9 cellular contexts compared by ENCODE assay signal in genomic region chr17:46770818-46771600, GRCh38. TPM values are rescaled to one million over a fixed set of nuclear protein-coding genes. Genes with fewer than 3 reads are reported as not detected.
A peak's percentile ranks its signal among the peaks of the same experiment; 100 is the strongest.
DNase-seq lines count a peak whose midpoint lies in the region; ATAC-seq and TF ChIP-seq lines count a peak whose summit lies in the region.
"Had no signal": no experiment of that assay in that cellular context is flagged by ENCODE, and none has a peak within 500 bp of the region (broad histone marks: within the 10 kb centered on the region; RNA-seq: fewer than 3 reads in every experiment).

No MANE protein-coding gene starts in this region.

- H3K27ac ChIP-seq in CD4-positive, alpha-beta memory T cell (ENCODE audit: low read depth, low read length): no peak overlapping the region
- H3K27ac ChIP-seq in colonic mucosa: no peak overlapping the region
- peak overlapping the region in 1 of 3 donors; percentile 41 for H3K27ac ChIP-seq in thyroid gland

- POLR2A ChIA-PET in CD4-positive, alpha-beta memory T cell (lab: Charles Lee; ENCODE audit: partially characterized antibody): no interaction called here

- H3K9ac ChIP-seq in colonic mucosa (ENCODE audit: low read depth in 2 of 2, low read length in 2 of 2): peak overlapping the region in 1 of 2 donors; percentile 56

- peak overlapping the region; percentile 43 to 74 (median 69) for H3K4me3 Mint-ChIP-seq in CD4-positive, alpha-beta memory T cell

- no peaks in the 10 kb centered on the region for H3K36me3 Mint-ChIP-seq in CD4-positive, alpha-beta memory T cell

- H3K36me3 ChIP-seq in CD4-positive, alpha-beta memory T cell (ENCODE audit: insufficient read depth, low read length): no peaks in the 10 kb centered on the region
- H3K36me3 ChIP-seq in HAP-1 (replicated peaks) (no peaks in the 10 kb centered on the region), colonic mucosa (no peaks in the 10 kb centered on the region), thyroid gland (no peaks in the 10 kb centered on the region)

- H3K4me1 Mint-ChIP-seq in CD4-positive, alpha-beta memory T cell: peaks cover 5 to 25% (median 13%) of the 10 kb centered on the region in 4 donors

- H3K4me3 ChIP-seq in CD4-positive, alpha-beta memory T cell (ENCODE audit: low read length in 2 of 2): no peak overlapping the region
- H3K4me3 ChIP-seq in HAP-1: peak overlapping the region; percentile 26
- peak overlapping the region; percentile 39 for H3K4me3 ChIP-seq in colonic mucosa
- peak overlapping the region in 2 of 3 donors; percentile 39 to 45 for H3K4me3 ChIP-seq in thyroid gland (replicated peaks in 1 of 3)

- no peak for ATAC-seq in HG02884 (IDR thresholded peaks at IDR 0.05; ENCODE audit: unreplicated experiment)

- CTCF ChIA-PET in CD4-positive, alpha-beta memory T cell (lab: Charles Lee; ENCODE audit: partially characterized antibody): no interaction called here

- intact Hi-C loops in CD4-positive, alpha-beta memory T cell (cut with micrococcal nuclease): no loop called here
- intact Hi-C loops in colonic mucosa (cut with DNase I): no loop called here
- intact Hi-C loops in thyroid gland (cut with DNase I): no loop called here

- no peak for TF ChIP-seq CTCF in colonic mucosa (IDR thresholded peaks at IDR 0.05)
- TF ChIP-seq CTCF in thyroid gland (IDR thresholded peaks at IDR 0.05): no peak

- peaks cover 17 to 30% of the 10 kb centered on the region in 2 donors for H3K27me3 Mint-ChIP-seq in CD4-positive, alpha-beta memory T cell

- 17 to 40% methylated on average over 11 to 16 of the region's 79 CpGs for WGBS in thyroid gland, 2 donors

- H3K9me3 ChIP-seq in CD4-positive, alpha-beta memory T cell (ENCODE audit: control insufficient read depth in 1 of 2, low read length in 2 of 2): no peaks in the 10 kb centered on the region
- no peaks in the 10 kb centered on the region for H3K9me3 ChIP-seq in HAP-1
- no peaks in the 10 kb centered on the region for H3K9me3 ChIP-seq in colonic mucosa
- no peaks in the 10 kb centered on the region for H3K9me3 ChIP-seq in thyroid gland

- H3K9me3 Mint-ChIP-seq in CD4-positive, alpha-beta memory T cell: no peaks in the 10 kb centered on the region

- DNase-seq in CD4-positive, alpha-beta memory T cell: peak in 3 of 5 donors; percentile 8 to 15 (median 12)
- DNase-seq in HAP-1 (ENCODE audit: low spot score in 2 of 2) (peak in 1 of 2 experiments; percentile 73), RPMI8226 (peak; percentile 59), colonic mucosa (peak; percentile 33), lung microvascular endothelial cell (ENCODE audit: low read depth in 2 of 2) (peak; percentile 56 to 68), thyroid gland (peak; percentile 21 to 46), NK-92 (lab: John Stamatoyannopoulos, UW; ENCODE audit: unreplicated experiment) (no peak)

- peaks cover 19% of the 10 kb centered on the region for H3K4me1 ChIP-seq in CD4-positive, alpha-beta memory T cell (ENCODE audit: insufficient read depth, low read length)
- H3K4me1 ChIP-seq in HAP-1: peaks cover 12% of the 10 kb centered on the region
- H3K4me1 ChIP-seq in colonic mucosa: no peaks in the 10 kb centered on the region
- H3K4me1 ChIP-seq in thyroid gland: peaks cover 6 to 21% of the 10 kb centered on the region in 2 donors

- H3K27ac Mint-ChIP-seq in CD4-positive, alpha-beta memory T cell: no peak overlapping the region

- in situ Hi-C loops in HAP-1 (cut with MboI; ENCODE audit: low sequenced_read_pairs): loop anchor here (5.0 to 10.0 kb wide), 2 partner anchors 39 to 54 kb away; no protein-coding TSS in a partner anchor

- TF ChIP-seq POLR2A in thyroid gland (IDR thresholded peaks at IDR 0.05): peak in 1 of 2 donors; percentile 37

- peaks cover 26% of the 10 kb centered on the region for H3K27me3 ChIP-seq in CD4-positive, alpha-beta memory T cell (ENCODE audit: insufficient read depth, low read length)
- H3K27me3 ChIP-seq in HAP-1 (ENCODE audit: low read depth): peaks cover 10% of the 10 kb centered on the region; the same call in 1 of the 2 replicates
- H3K27me3 ChIP-seq in colonic mucosa: no peaks in the 10 kb centered on the region
- no peaks in the 10 kb centered on the region for H3K27me3 ChIP-seq in thyroid gland

RNA-seq across cellular contexts. Expression of gene WNT3, which starts 47.5 kb away (rescaled TPM):
- total RNA-seq in CD4-positive, alpha-beta memory T cell: not detected
- polyA plus RNA-seq in CD4-positive, alpha-beta memory T cell: not detected
- 1 to 10 TPM in 1 of 2 donors, under 1 TPM in 1; 0.64 to 1.0 TPM for total RNA-seq in colonic mucosa
- 0.79 and 1.1 TPM in 2 replicates for total RNA-seq in lung microvascular endothelial cell
- 1 to 10 TPM in 1 of 4 donors, under 1 TPM in 3; 0.68 to 2.4 (median 0.82) TPM for total RNA-seq in thyroid gland
- total RNA-seq: T-helper 1 cell treated with Interleukin-12 subunit alpha and Interleukin-12 subunit beta and Interleukin-4 antibody, amounts not matched to agents 30 ng/mL and 1 ng/mL, for 36 hours had no signal

Comparison
In these comparisons a context has a peak if more than half of its experiments do, and no peak if none do; other contexts are left out.
1. H3K4me3 ChIP-seq: peak in HAP-1 (single experiment), colonic mucosa (single experiment) and thyroid gland (2 of 3); none in CD4-positive, alpha-beta memory T cell (0 of 2).